Comparison of ENCODE assay signal across 4 cellular contexts in genomic region chr7:100287191-100287969, GRCh38. TPM values are rescaled to one million over a fixed set of nuclear protein-coding genes. Genes with fewer than 3 reads are reported as not detected.
"Had no signal": no experiment of that assay in that cellular context is flagged by ENCODE, and none has a peak within 500 bp of the region (broad histone marks: within the 10 kb centered on the region; RNA-seq: fewer than 3 reads in every experiment).

No MANE protein-coding gene starts in this region.

RNA-seq across cellular contexts. Expression of gene SPDYE3, which starts 20.1 kb away (rescaled TPM):
- total RNA-seq: GM23248, H1, HT-29, IMR-90 had no signal
- polyA plus RNA-seq: H1, IMR-90 had no signal
